Comparison of ENCODE assay signal across 14 cellular contexts in genomic region chr6:95176322-95176721, GRCh38.
DNase-seq lines count a peak whose midpoint lies in the region; TF ChIP-seq lines count a peak whose summit lies in the region.
"Had no signal": no experiment of that assay in that cellular context is flagged by ENCODE, and none has a peak within 500 bp of the region (broad histone marks: within the 10 kb centered on the region; RNA-seq: fewer than 3 reads in every experiment).

No MANE protein-coding gene starts in this region.

- H3K14ac ChIP-seq in neuronal stem cell (ENCODE audit: low read length), result no peak overlapping the region

- H3K9me3 ChIP-seq in A673 (ENCODE audit: low read depth, low read length, poor library complexity, severe bottlenecking) (no peaks in the 10 kb centered on the region), SK-N-SH (no peaks in the 10 kb centered on the region), neuronal stem cell (replicated peaks in 1 of 2; ENCODE audit: control insufficient read depth in 2 of 2, insufficient read depth in 1 of 2, low read depth in 1 of 2, low read length in 2 of 2) (no peaks in the 10 kb centered on the region)
- H3K9me3 ChIP-seq: BLaER1 treated with 17β-estradiol and CSF1 and Interleukin-3, amounts not matched to agents 10 nM and 100 nM had no signal

- H3K4me1 ChIP-seq in A673 (ENCODE audit: insufficient read depth, low read length, poor library complexity, severe bottlenecking), result peaks cover 26% of the 10 kb centered on the region
- no peaks in the 10 kb centered on the region; a peak in 2 of 4 replicates for H3K4me1 ChIP-seq in SK-N-SH (ENCODE audit: control insufficient read depth in 1 of 2, insufficient read depth in 2 of 2, low read depth in 1 of 2, low read length in 1 of 2)
- H3K4me1 ChIP-seq in neuronal stem cell (ENCODE audit: control insufficient read depth in 2 of 2, insufficient read depth in 1 of 2, low read depth in 1 of 2, low read length in 2 of 2), result peaks cover 0 to 4% of the 10 kb centered on the region in 2 donors
- H3K4me1 ChIP-seq: BLaER1 treated with 17β-estradiol and CSF1 and Interleukin-3, amounts not matched to agents 10 nM and 100 nM had no signal

- no peak overlapping the region for H2AK5ac ChIP-seq in neuronal stem cell (ENCODE audit: low read depth, low read length)

- H3K79me2 ChIP-seq in SK-N-SH (ENCODE audit: insufficient read depth), result no peaks in the 10 kb centered on the region

- H2AFZ ChIP-seq in SK-N-SH (ENCODE audit: low read depth) (peak overlapping the region; percentile 59; the same call in 1 of the 2 replicates), neuronal stem cell (ENCODE audit: low read length) (peak overlapping the region; percentile 17)
- H2AFZ ChIP-seq: GM23248 had no signal

- H3K18ac ChIP-seq in neuronal stem cell (ENCODE audit: low read length), result no peak overlapping the region

- peak overlapping the region; percentile 65 for H3K27ac ChIP-seq in A673 (ENCODE audit: low read depth, low read length, poor library complexity, severe bottlenecking)
- H3K27ac ChIP-seq in SK-N-SH (ENCODE audit: low read depth in 2 of 2, low read length in 1 of 2), result no peak overlapping the region
- no peak overlapping the region for H3K27ac ChIP-seq in neuronal stem cell (replicated peaks; ENCODE audit: low read length)
- H3K27ac ChIP-seq: BLaER1 treated with 17β-estradiol and CSF1 and Interleukin-3, amounts not matched to agents 10 nM and 100 nM; GM23248 had no signal

- H3K4me2 ChIP-seq in SK-N-SH (no peak overlapping the region), neuronal stem cell (ENCODE audit: insufficient read depth, low read length, poor library complexity, severe bottlenecking) (no peak overlapping the region)
- H3K4me2 ChIP-seq: BLaER1 treated with 17β-estradiol and CSF1 and Interleukin-3, amounts not matched to agents 10 nM and 100 nM had no signal

- no peak overlapping the region for H3K4ac ChIP-seq in neuronal stem cell (ENCODE audit: low read length)

- H3K9ac ChIP-seq in SK-N-SH (no peak overlapping the region), neuronal stem cell (ENCODE audit: low read depth, low read length, poor library complexity) (no peak overlapping the region)
- H3K9ac ChIP-seq: BLaER1 treated with 17β-estradiol and CSF1 and Interleukin-3, amounts not matched to agents 10 nM and 100 nM; GM23248 had no signal

- H2BK12ac ChIP-seq in neuronal stem cell (ENCODE audit: low read length), result no peak overlapping the region

- no peak overlapping the region for H2BK5ac ChIP-seq in neuronal stem cell (ENCODE audit: low read length)

- H3K23ac ChIP-seq in neuronal stem cell (ENCODE audit: low read depth, low read length, poor library complexity), result no peak overlapping the region

- POLR2A ChIA-PET in A673 (lab: Charles Lee; ENCODE audit: low non-redundant PET) (interaction anchor here (0.5 to 0.6 kb wide), 2 partner anchors 752 to 1090 kb away, joined by 3 to 8 read pairs; no protein-coding TSS in a partner anchor), SK-N-SH (lab: Yijun Ruan, JAX) (no interaction called here)

- H4K8ac ChIP-seq in neuronal stem cell (ENCODE audit: low read depth, low read length), result no peak overlapping the region

- BruUV-seq in A673 (replicated peaks; lab: Mats Ljungman, UMichigan), result no TSS peak

- H3K4me3 ChIP-seq in A673 (ENCODE audit: low read depth, low read length, poor library complexity, severe bottlenecking) (no peak overlapping the region), SK-N-SH (ENCODE audit: low read depth in 2 of 2, low read length in 1 of 2) (no peak overlapping the region), neuronal stem cell (ENCODE audit: low read length in 2 of 2) (no peak overlapping the region)
- H3K4me3 ChIP-seq: BLaER1 treated with 17β-estradiol and CSF1 and Interleukin-3, amounts not matched to agents 10 nM and 100 nM; GM12878; GM23248 had no signal

- intact Hi-C loops in A673 (cut with micrococcal nuclease; ENCODE audit: unreplicated experiment), result no loop called here

- H3K36me3 ChIP-seq in A673 (ENCODE audit: insufficient read depth, low read length, poor library complexity, severe bottlenecking) (no peaks in the 10 kb centered on the region), SK-N-SH (replicated peaks in 1 of 2; ENCODE audit: control insufficient read depth in 1 of 2, insufficient read depth in 2 of 2, low read length in 1 of 2) (no peaks in the 10 kb centered on the region), neuronal stem cell (replicated peaks in 1 of 2; ENCODE audit: control insufficient read depth in 2 of 2, insufficient read depth in 2 of 2, low read length in 2 of 2) (no peaks in the 10 kb centered on the region)
- H3K36me3 ChIP-seq: BLaER1 treated with 17β-estradiol and CSF1 and Interleukin-3, amounts not matched to agents 10 nM and 100 nM had no signal

- H2BK15ac ChIP-seq in neuronal stem cell (ENCODE audit: low read length), result no peak overlapping the region

- H3K27me3 ChIP-seq in A673 (replicated peaks; ENCODE audit: insufficient read depth, low read depth, low read length, poor library complexity), result no peaks in the 10 kb centered on the region
- H3K27me3 ChIP-seq in SK-N-SH (ENCODE audit: insufficient read depth), result no peaks in the 10 kb centered on the region
- H3K27me3 ChIP-seq in neuronal stem cell (ENCODE audit: control insufficient read depth in 3 of 3, insufficient read depth in 3 of 3, low read depth in 1 of 3, low read length in 3 of 3), result no peaks in the 10 kb centered on the region
- H3K27me3 ChIP-seq: BLaER1 treated with 17β-estradiol and CSF1 and Interleukin-3, amounts not matched to agents 10 nM and 100 nM had no signal

- TF ChIP-seq EP300 in SK-N-SH (IDR thresholded peaks at IDR 0.05; ENCODE audit: borderline replicate concordance in 1 of 2, low read depth in 1 of 2, low read length in 1 of 2), result no peak

- peak; percentile 75 for DNase-seq in A673 (ENCODE audit: low spot score)
- peak; percentile 75 for DNase-seq in NCI-H69 (lab: John Stamatoyannopoulos, UW)
- DNase-seq in SK-N-SH, result no peak
- DNase-seq in neuronal stem cell (ENCODE audit: low spot score), result no peak
- DNase-seq in NOMO-1 treated with dmso at 0.1 percent for 144 hours (lab: John Stamatoyannopoulos, UW; ENCODE audit: unreplicated experiment), result no peak
- no peak for DNase-seq in kidney glomerular epithelial cell (lab: John Stamatoyannopoulos, UW)
- no peak for DNase-seq in activated T-cell treated with anti-CD3 and anti-CD28 coated beads, Interleukin-2, amount 50 U/mL, for 48 hours
- DNase-seq: 8988T; ACHN; CD4-positive, alpha-beta T cell; DMS79; GM23248 had no signal

- H4K91ac ChIP-seq in neuronal stem cell (ENCODE audit: low read depth, low read length, poor library complexity), result no peak overlapping the region

- no peak for TF ChIP-seq CTCF in A673 (conservative IDR thresholded peaks at IDR 0.05; ENCODE audit: low read depth, low read length)
- TF ChIP-seq CTCF in SK-N-SH (IDR thresholded peaks at IDR 0.05), result no peak

- H4K20me1 ChIP-seq in SK-N-SH (ENCODE audit: insufficient read depth), result no peaks in the 10 kb centered on the region
- H4K20me1 ChIP-seq: BLaER1 treated with 17β-estradiol and CSF1 and Interleukin-3, amounts not matched to agents 10 nM and 100 nM had no signal

- 5% methylated on average over 2 of the region's 2 CpGs for WGBS in SK-N-SH (ENCODE audit: low lambda C conversion rate)
- WGBS in neuronal stem cell (ENCODE audit: extremely low coverage in 2 of 2, insufficient read length in 2 of 2, insufficient replicate concordance in 1 of 2), 2 donors, result no CpG with 5 or more reads among the region's 2 CpGs

- no peak overlapping the region for H2BK120ac ChIP-seq in neuronal stem cell (ENCODE audit: low read depth, low read length)

- CTCF ChIA-PET in A673 (lab: Charles Lee), result no interaction called here
- CTCF ChIA-PET in SK-N-SH (lab: Yijun Ruan, JAX), result interaction anchor here (1.5 kb wide), 1 partner anchor 26 kb away, joined by 6 read pairs; no protein-coding TSS in a partner anchor

- no peak for TF ChIP-seq RAD21 in SK-N-SH (IDR thresholded peaks at IDR 0.05; ENCODE audit: low read length)

- no peaks in the 10 kb centered on the region for H3K9me2 ChIP-seq in SK-N-SH

- no peaks in the 10 kb centered on the region for H3F3A ChIP-seq in SK-N-SH (replicated peaks; ENCODE audit: insufficient read depth)

- no peaks in the 10 kb centered on the region for H3K79me1 ChIP-seq in neuronal stem cell (ENCODE audit: low read depth, low read length)

TF ChIP-seq in SK-N-SH, 30 proteins besides CTCF, POLR2A, EP300 and RAD21:
- no peak for TF ChIP-seq MXI1 (IDR thresholded peaks at IDR 0.05; ENCODE audit: low read depth, low read length)
- TF ChIP-seq RCOR1 (IDR thresholded peaks at IDR 0.05; ENCODE audit: low read length), result peak; percentile 37; the same call in 1 of the 2 replicates

Comparison
In these comparisons a context has a peak if more than half of its experiments do, and no peak if none do; other contexts are left out.
1. DNase-seq: peak in A673 (single experiment) and NCI-H69 (single experiment); none in SK-N-SH (single experiment), neuronal stem cell (single experiment), NOMO-1 treated with dmso at 0.1 percent for 144 hours (single experiment), kidney glomerular epithelial cell (single experiment) and activated T-cell treated with anti-CD3 and anti-CD28 coated beads, Interleukin-2, amount 50 U/mL, for 48 hours (0 of 2).